In the genomic region with DNA sequence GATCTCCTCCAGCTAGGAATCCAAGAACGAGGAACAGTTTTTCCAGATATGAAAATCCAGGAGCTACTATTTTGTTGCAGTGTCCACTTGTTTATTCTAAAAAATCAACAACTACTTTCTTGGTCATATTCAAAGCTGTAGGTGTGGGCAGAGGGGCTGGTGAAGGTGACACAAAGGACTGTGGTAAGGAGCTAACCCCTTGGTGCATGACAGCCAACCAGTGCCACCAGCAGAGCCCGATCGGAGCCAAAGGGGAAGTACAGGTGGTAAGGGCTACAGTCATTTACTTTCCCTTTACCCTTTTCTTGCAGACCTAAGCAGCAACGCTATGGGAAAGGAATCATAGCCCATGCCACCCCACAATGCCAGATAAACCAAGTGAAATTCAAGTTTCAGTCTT, we compare ENCODE assay signal across 9 cellular contexts. TPM values are rescaled to one million over a fixed set of nuclear protein-coding genes. Genes with fewer than 3 reads are reported as not detected.
DNase-seq lines count a peak whose midpoint lies in the region; ATAC-seq and TF ChIP-seq lines count a peak whose summit lies in the region.
"Had no signal": no experiment of that assay in that cellular context is flagged by ENCODE, and none has a peak within 500 bp of the region (broad histone marks: within the 10 kb centered on the region; RNA-seq: fewer than 3 reads in every experiment).

No MANE protein-coding gene starts in this region.

- H3K9me3 ChIP-seq in HAP-1, result no peaks in the 10 kb centered on the region

- no peaks in the 10 kb centered on the region for H3K9me3 Mint-ChIP-seq in dendritic cell treated with granulocyte-macrophage colony-stimulating factor and Interleukin-4, amounts not matched to agents 40 ng/mL and 50 ng/mL, for 4 days

- no peaks in the 10 kb centered on the region for H3K36me3 Mint-ChIP-seq in dendritic cell treated with granulocyte-macrophage colony-stimulating factor and Interleukin-4, amounts not matched to agents 40 ng/mL and 50 ng/mL, for 4 days (ENCODE audit: low read depth)

- peak; percentile 50 for ATAC-seq in HG03108 (IDR thresholded peaks at IDR 0.05; ENCODE audit: unreplicated experiment)

- H3K4me1 Mint-ChIP-seq in dendritic cell treated with granulocyte-macrophage colony-stimulating factor and Interleukin-4, amounts not matched to agents 40 ng/mL and 50 ng/mL, for 4 days (ENCODE audit: low read depth), result peaks cover 87% of the 10 kb centered on the region

- DNase-seq in GM12865 (ENCODE audit: low read depth) (peak; percentile 81), GM19240 (ENCODE audit: insufficient read length, low spot score) (peak; percentile 18), HAP-1 (ENCODE audit: low spot score in 2 of 2) (no peak), head of caudate nucleus (no peak), SK-N-DZ (ENCODE audit: low spot score) (no peak), NK-92 (lab: John Stamatoyannopoulos, UW; ENCODE audit: unreplicated experiment) (no peak)
- DNase-seq: kidney had no signal

- H3K4me3 ChIP-seq in GM12865 (ENCODE audit: low read depth, low read length), result peak overlapping the region; percentile 37
- no peak overlapping the region for H3K4me3 ChIP-seq in HAP-1

- H3K27me3 ChIP-seq in HAP-1 (ENCODE audit: low read depth), result no peaks in the 10 kb centered on the region

- H3K4me1 ChIP-seq in HAP-1, result no peaks in the 10 kb centered on the region

- peak overlapping the region; percentile 30 for H3K4me3 Mint-ChIP-seq in dendritic cell treated with granulocyte-macrophage colony-stimulating factor and Interleukin-4, amounts not matched to agents 40 ng/mL and 50 ng/mL, for 4 days

- H3K27ac Mint-ChIP-seq in dendritic cell treated with granulocyte-macrophage colony-stimulating factor and Interleukin-4, amounts not matched to agents 40 ng/mL and 50 ng/mL, for 4 days, result peak overlapping the region; percentile 89

- no peak for TF ChIP-seq CTCF in GM12865 (IDR thresholded peaks at IDR 0.05; ENCODE audit: insufficient read depth, low read depth, low read length, missing control alignments)

- in situ Hi-C loops in HAP-1 (cut with MboI; ENCODE audit: low sequenced_read_pairs), result no loop called here

- peaks cover 3% of the 10 kb centered on the region for H3K27me3 Mint-ChIP-seq in dendritic cell treated with granulocyte-macrophage colony-stimulating factor and Interleukin-4, amounts not matched to agents 40 ng/mL and 50 ng/mL, for 4 days

- H3K36me3 ChIP-seq in HAP-1 (replicated peaks), result no peaks in the 10 kb centered on the region

- intact Hi-C loops in dendritic cell treated with granulocyte-macrophage colony-stimulating factor and Interleukin-4, amounts not matched to agents 40 ng/mL and 50 ng/mL, for 4 days (cut with micrococcal nuclease), result loop anchor here (2.0 to 5.0 kb wide), 2 partner anchors 34 to 40 kb away; partner anchors contain the start of gene POPDC2
- intact Hi-C loops in head of caudate nucleus (cut with DNase I), result no loop called here

RNA-seq across cellular contexts. Expression of gene PLA1A, which starts 30.7 kb away (rescaled TPM):
- polyA plus RNA-seq in SK-N-DZ (2014; cell fraction: cytosol; rRNA removed), result not detected in 2 replicates
- polyA plus RNA-seq in SK-N-DZ (2014; cell fraction: nucleus; rRNA removed), result not detected in 2 replicates

RNA-seq across cellular contexts. Expression of gene POPDC2, which starts 32.0 kb away (rescaled TPM):
- 0.17 and 1.8 TPM in 2 replicates for polyA plus RNA-seq in SK-N-DZ (2014; cell fraction: cytosol; rRNA removed)
- 0.50 and 1.8 TPM in 2 replicates for polyA plus RNA-seq in SK-N-DZ (2014; cell fraction: nucleus; rRNA removed)

RNA-seq across cellular contexts. Expression of gene COX17, which starts 48.8 kb away (rescaled TPM):
- polyA plus RNA-seq in SK-N-DZ (2014; cell fraction: cytosol; rRNA removed), result 27.6 and 28.1 TPM in 2 replicates
- 24.5 and 26.3 TPM in 2 replicates for polyA plus RNA-seq in SK-N-DZ (2014; cell fraction: nucleus; rRNA removed)

RNA-seq across cellular contexts. Expression of gene ADPRH, which starts 49.1 kb away (rescaled TPM):
- not detected in 2 replicates for polyA plus RNA-seq in SK-N-DZ (2014; cell fraction: cytosol; rRNA removed)
- polyA plus RNA-seq in SK-N-DZ (2014; cell fraction: nucleus; rRNA removed), result 0.09 TPM in 1 of 2 replicates, not detected in the other

Comparison
In these comparisons a context has a peak if more than half of its experiments do, and no peak if none do; other contexts are left out.
1. DNase-seq: peak in GM12865 (single experiment) and GM19240 (single experiment); none in HAP-1 (0 of 2), head of caudate nucleus (0 of 42), SK-N-DZ (single experiment) and NK-92 (single experiment).